In the genomic region with DNA sequence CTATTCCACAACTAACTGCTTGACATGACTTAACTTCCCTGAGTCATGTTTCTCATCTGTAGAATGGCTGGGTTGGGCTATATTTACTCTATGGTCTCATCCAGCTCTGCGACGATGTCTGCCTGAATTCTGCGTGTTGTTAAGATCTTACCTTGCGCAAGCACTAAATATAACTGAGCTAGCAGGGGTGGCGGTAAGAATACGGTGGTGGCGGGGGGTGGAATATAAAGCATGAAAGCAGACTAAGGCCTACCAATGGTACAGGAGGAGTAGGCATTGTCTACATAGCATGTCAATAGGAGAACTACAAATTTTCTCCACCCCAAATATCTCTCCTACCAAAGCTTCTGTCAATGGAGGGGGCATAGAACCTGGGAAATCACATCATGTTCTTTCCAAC, we compare ENCODE assay signal across 21 cellular contexts. TPM values are rescaled to one million over a fixed set of nuclear protein-coding genes. Genes with fewer than 3 reads are reported as not detected.
"Had no signal": no experiment of that assay in that cellular context is flagged by ENCODE, and none has a peak within 500 bp of the region (broad histone marks: within the 10 kb centered on the region; RNA-seq: fewer than 3 reads in every experiment).

No MANE protein-coding gene starts in this region.

- H3K9me3 ChIP-seq: SK-N-SH had no signal

- DNase-seq: Kasumi-1, MV-4-11, NCI-H1092, NCI-H1436, NCI-H187, NCI-H2029, NCI-H2081 treated with DMSO at 0.1 percent for 48 hours, NCI-H2171, NCI-H226, NCI-H446, NCI-H510A, NCI-H524 treated with DMSO at 0.1 percent for 48 hours, NCI-H774, SHP77, SK-N-SH, SW 1271 had no signal

- H3K9me2 ChIP-seq: SK-N-SH had no signal

- H3K4me3 ChIP-seq: K562 had no signal

- H3K9ac ChIP-seq: KMS-11, SK-N-SH had no signal

- H3K4me2 ChIP-seq: KMS-11, SK-N-SH had no signal

- H3K27ac ChIP-seq: KMS-11, RWPE1 had no signal

- ATAC-seq: HepG2, K562, Panc1 had no signal

RNA-seq across cellular contexts. Expression of a gene that starts 45.7 kb away (rescaled TPM):
- total RNA-seq: HepG2, K562 had no signal
- polyA plus RNA-seq: HepG2, K562 had no signal
